In genomic region chr9:115204827-115205506, GRCh38 we compare ENCODE assay signal across 9 cellular contexts.
DNase-seq lines count a peak whose midpoint lies in the region; ATAC-seq and TF ChIP-seq lines count a peak whose summit lies in the region.
"Had no signal": no experiment of that assay in that cellular context is flagged by ENCODE, and none has a peak within 500 bp of the region (broad histone marks: within the 10 kb centered on the region; RNA-seq: fewer than 3 reads in every experiment).

No MANE protein-coding gene starts in this region.

- no peaks in the 10 kb centered on the region for H4K20me1 ChIP-seq in GM23338 (replicated peaks; ENCODE audit: insufficient read depth)

- intact Hi-C loops in thyroid gland (cut with DNase I) = no loop called here
- intact Hi-C loops in colonic mucosa (cut with DNase I) = no loop called here

- DNase-seq in COLO829 (ENCODE audit: low spot score) = peak; percentile 47
- DNase-seq in dedifferentiated amniotic fluid mesenchymal stem cell (ENCODE audit: extremely low spot score) = peak; percentile 38
- no peak for DNase-seq in thyroid gland
- no peak for DNase-seq in colonic mucosa
- no peak for DNase-seq in NCI-H2227 (lab: John Stamatoyannopoulos, UW; ENCODE audit: unreplicated experiment)
- DNase-seq in GM23338 (ENCODE audit: low spot score) = no peak
- DNase-seq: activated CD4-positive, alpha-beta T cell treated with anti-CD3 and anti-CD28 coated beads for 48 hours had no signal

- no peaks in the 10 kb centered on the region for H3F3A ChIP-seq in GM23338 (replicated peaks; ENCODE audit: low read depth)

- no peak overlapping the region for H3K4me2 ChIP-seq in GM23338

- no peaks in the 10 kb centered on the region for H3K36me3 ChIP-seq in thyroid gland
- no peaks in the 10 kb centered on the region for H3K36me3 ChIP-seq in colonic mucosa
- H3K36me3 ChIP-seq in GM23338 (ENCODE audit: insufficient read depth) = no peaks in the 10 kb centered on the region

- H3K4me1 ChIP-seq in thyroid gland = no peaks in the 10 kb centered on the region
- H3K4me1 ChIP-seq in colonic mucosa = no peaks in the 10 kb centered on the region
- no peaks in the 10 kb centered on the region for H3K4me1 ChIP-seq in GM23338 (ENCODE audit: insufficient read depth)

- H3K27ac ChIP-seq in thyroid gland (no peak overlapping the region), colonic mucosa (no peak overlapping the region), GM23338 (ENCODE audit: low read depth) (no peak overlapping the region)

- peaks cover 3% of the 10 kb centered on the region; the same call in 1 of the 3 replicates for H3K4me1 Mint-ChIP-seq in GM23338

- H3K9me3 ChIP-seq in thyroid gland = no peaks in the 10 kb centered on the region
- no peaks in the 10 kb centered on the region for H3K9me3 ChIP-seq in colonic mucosa

- no peak for TF ChIP-seq CTCF in thyroid gland (IDR thresholded peaks at IDR 0.05)
- TF ChIP-seq CTCF in colonic mucosa (IDR thresholded peaks at IDR 0.05) = no peak
- no peak for TF ChIP-seq CTCF in GM23338 (conservative IDR thresholded peaks at IDR 0.05; ENCODE audit: low read depth in 2 of 2)

- no peak overlapping the region for H3K9ac ChIP-seq in colonic mucosa (ENCODE audit: low read depth in 2 of 2, low read length in 2 of 2)

- H3K79me2 ChIP-seq in GM23338 (replicated peaks; ENCODE audit: insufficient read depth) = no peaks in the 10 kb centered on the region

- ATAC-seq in GM21367 (IDR thresholded peaks at IDR 0.05; ENCODE audit: unreplicated experiment) (peak; percentile 36), HG03460 (IDR thresholded peaks at IDR 0.05; ENCODE audit: unreplicated experiment) (peak; percentile 50), GM23338 (no peak)

- H3K4me3 Mint-ChIP-seq in GM23338 = no peak overlapping the region

- no peaks in the 10 kb centered on the region for H3K9me3 Mint-ChIP-seq in GM23338

- no peaks in the 10 kb centered on the region for H3K36me3 Mint-ChIP-seq in GM23338 (ENCODE audit: low read depth)

- no peaks in the 10 kb centered on the region for H3K27me3 Mint-ChIP-seq in GM23338 (ENCODE audit: insufficient read depth, low read depth, poor library complexity)

- 39 to 50% methylated on average over 2 of the region's 2 CpGs for WGBS in thyroid gland, 2 donors

- H3K27me3 ChIP-seq in thyroid gland (no peaks in the 10 kb centered on the region), colonic mucosa (no peaks in the 10 kb centered on the region), GM23338 (ENCODE audit: insufficient read depth) (no peaks in the 10 kb centered on the region)

- TF ChIP-seq POLR2A in thyroid gland (IDR thresholded peaks at IDR 0.05) = no peak

- H3K4me3 ChIP-seq in thyroid gland (replicated peaks in 1 of 3) = no peak overlapping the region
- H3K4me3 ChIP-seq in colonic mucosa = no peak overlapping the region
- H3K4me3 ChIP-seq in GM23338 = no peak overlapping the region

- no peak overlapping the region for H3K27ac Mint-ChIP-seq in GM23338

- H3K9me2 ChIP-seq in GM23338 (ENCODE audit: insufficient read depth) = peaks cover 35% of the 10 kb centered on the region; the same call in 1 of the 2 replicates

- H2AFZ ChIP-seq in GM23338 = no peak overlapping the region

TF ChIP-seq in GM23338, 12 proteins besides CTCF, POLR2A, EP300 and RAD21:
- TF ChIP-seq NANOG (IDR thresholded peaks at IDR 0.05; ENCODE audit: borderline replicate concordance) (no peak), ETS1 (IDR thresholded peaks at IDR 0.05) (no peak), EZH2 (IDR thresholded peaks at IDR 0.05; ENCODE audit: low read depth, unreplicated experiment) (no peak), CREB1 (CRISPR knock-in tag; IDR thresholded peaks at IDR 0.05; ENCODE audit: low read depth) (no peak), ZNF331 (CRISPR knock-in tag; IDR thresholded peaks at IDR 0.05; ENCODE audit: low read depth) (no peak), STAT1 (IDR thresholded peaks at IDR 0.05; ENCODE audit: unreplicated experiment) (no peak), JUNB (IDR thresholded peaks at IDR 0.05; ENCODE audit: unreplicated experiment) (no peak)

Comparison
In these comparisons a context has a peak if more than half of its experiments do, and no peak if none do; other contexts are left out.
1. DNase-seq: peak in COLO829 (single experiment) and dedifferentiated amniotic fluid mesenchymal stem cell (single experiment); none in thyroid gland (0 of 2), colonic mucosa (single experiment), NCI-H2227 (single experiment) and GM23338 (single experiment).